In genomic region chr12:13203028-13203922, GRCh38 we compare ENCODE assay signal across 8 cellular contexts. TPM values are rescaled to one million over a fixed set of nuclear protein-coding genes. Genes with fewer than 3 reads are reported as not detected.
DNase-seq lines count a peak whose midpoint lies in the region; ATAC-seq and TF ChIP-seq lines count a peak whose summit lies in the region.

No MANE protein-coding gene starts in this region.

- CTCF ChIA-PET in MCF 10A (lab: Yijun Ruan, JAX), result interaction anchor here (1.0 to 11.2 kb wide), 4 partner anchors 9 to 108 kb away, joined by 3 to 154 read pairs (median 26); partner anchors contain the start of gene GSG1

- peak; percentile 24 for DNase-seq in activated naive CD8-positive, alpha-beta T cell treated with anti-CD3 and anti-CD28 coated beads, Interleukin-2, amount 50 U/mL, for 24 hours
- DNase-seq in activated naive CD8-positive, alpha-beta T cell treated with anti-CD3 and anti-CD28 coated beads for 36 hours, result no peak
- DNase-seq in MCF 10A (ENCODE audit: unreplicated experiment) (no peak), lower leg skin (ENCODE audit: low spot score in 2 of 2) (peak; percentile 80 to 95), aorta (peak; percentile 69 to 84), SHP77 (lab: John Stamatoyannopoulos, UW) (no peak), germinal center (ENCODE audit: low spot score) (no peak), dorsolateral prefrontal cortex (no peak)

- H3K27me3 Mint-ChIP-seq in activated naive CD8-positive, alpha-beta T cell treated with anti-CD3 and anti-CD28 coated beads, Interleukin-2, amount 50 U/mL, for 24 hours, result peaks cover 6% of the 10 kb centered on the region
- peaks cover 7% of the 10 kb centered on the region for H3K27me3 Mint-ChIP-seq in activated naive CD8-positive, alpha-beta T cell treated with anti-CD3 and anti-CD28 coated beads for 36 hours
- no peaks in the 10 kb centered on the region for H3K27me3 Mint-ChIP-seq in MCF 10A (ENCODE audit: insufficient read depth, unreplicated experiment)

- H3K4me3 ChIP-seq in lower leg skin (ENCODE audit: low read depth, poor library complexity, severe bottlenecking) (no peak overlapping the region), aorta (ENCODE audit: low read length in 2 of 2) (no peak overlapping the region), dorsolateral prefrontal cortex (no peak overlapping the region)

- no peaks in the 10 kb centered on the region for H3K36me3 ChIP-seq in aorta (ENCODE audit: control insufficient read depth in 1 of 2, insufficient read depth in 2 of 2, low read length in 1 of 2)

- H3K9me3 Mint-ChIP-seq in activated naive CD8-positive, alpha-beta T cell treated with anti-CD3 and anti-CD28 coated beads, Interleukin-2, amount 50 U/mL, for 24 hours, result no peaks in the 10 kb centered on the region
- no peaks in the 10 kb centered on the region for H3K9me3 Mint-ChIP-seq in activated naive CD8-positive, alpha-beta T cell treated with anti-CD3 and anti-CD28 coated beads for 36 hours
- H3K9me3 Mint-ChIP-seq in MCF 10A (ENCODE audit: unreplicated experiment), result no peaks in the 10 kb centered on the region

- intact Hi-C loops in MCF 10A (cut with micrococcal nuclease), result no loop called here
- intact Hi-C loops in lower leg skin (cut with DNase I; ENCODE audit: low total_unique reads), result loop anchor here (5.0 kb wide), 1 partner anchor 101 kb away; the partner anchor contains the start of gene GSG1
- intact Hi-C loops in aorta (cut with DNase I), result no loop called here
- intact Hi-C loops in dorsolateral prefrontal cortex (cut with DNase I), result no loop called here

- H3K4me1 ChIP-seq in aorta (ENCODE audit: control insufficient read depth in 1 of 2, insufficient read depth in 2 of 2, low read length in 2 of 2), result no peaks in the 10 kb centered on the region

- H3K4me1 Mint-ChIP-seq in activated naive CD8-positive, alpha-beta T cell treated with anti-CD3 and anti-CD28 coated beads, Interleukin-2, amount 50 U/mL, for 24 hours, result peaks cover 39% of the 10 kb centered on the region
- peaks cover 21% of the 10 kb centered on the region for H3K4me1 Mint-ChIP-seq in activated naive CD8-positive, alpha-beta T cell treated with anti-CD3 and anti-CD28 coated beads for 36 hours
- peaks cover 67% of the 10 kb centered on the region for H3K4me1 Mint-ChIP-seq in MCF 10A (ENCODE audit: insufficient read depth, unreplicated experiment)

- H3K9me3 ChIP-seq in aorta (ENCODE audit: control insufficient read depth, low read length), result no peaks in the 10 kb centered on the region

- no peak overlapping the region for H3K27ac Mint-ChIP-seq in activated naive CD8-positive, alpha-beta T cell treated with anti-CD3 and anti-CD28 coated beads, Interleukin-2, amount 50 U/mL, for 24 hours
- no peak overlapping the region for H3K27ac Mint-ChIP-seq in activated naive CD8-positive, alpha-beta T cell treated with anti-CD3 and anti-CD28 coated beads for 36 hours
- H3K27ac Mint-ChIP-seq in MCF 10A (ENCODE audit: low read depth, unreplicated experiment), result peak overlapping the region; percentile 82

- H3K27ac ChIP-seq in aorta (ENCODE audit: low read depth in 1 of 2, low read length in 2 of 2) (no peak overlapping the region), dorsolateral prefrontal cortex (no peak overlapping the region)

- ATAC-seq in activated naive CD8-positive, alpha-beta T cell treated with anti-CD3 and anti-CD28 coated beads, Interleukin-2, amount 50 U/mL, for 24 hours, result no peak
- peak; percentile 71 for ATAC-seq in aorta (ENCODE audit: low FRiP score)

- H3K4me3 Mint-ChIP-seq in activated naive CD8-positive, alpha-beta T cell treated with anti-CD3 and anti-CD28 coated beads, Interleukin-2, amount 50 U/mL, for 24 hours, result no peak overlapping the region
- no peak overlapping the region for H3K4me3 Mint-ChIP-seq in activated naive CD8-positive, alpha-beta T cell treated with anti-CD3 and anti-CD28 coated beads for 36 hours
- H3K4me3 Mint-ChIP-seq in MCF 10A (ENCODE audit: unreplicated experiment), result no peak overlapping the region

- H3K27me3 ChIP-seq in aorta (ENCODE audit: control insufficient read depth in 1 of 2, insufficient read depth in 2 of 2, low read length in 1 of 2) (no peaks in the 10 kb centered on the region), dorsolateral prefrontal cortex (no peaks in the 10 kb centered on the region)

- no peak for TF ChIP-seq POLR2A in lower leg skin (IDR thresholded peaks at IDR 0.05)

- BruUV-seq in MCF 10A (replicated peaks; lab: Mats Ljungman, UMichigan), result no TSS peak

- POLR2A ChIA-PET in MCF 10A (lab: Yijun Ruan, JAX), result interaction anchor here (0.7 to 8.2 kb wide), 2 partner anchors 10 to 103 kb away, joined by 7 to 255 read pairs; partner anchors contain the start of gene GSG1

- 12 to 21% methylated on average over 16 of the region's 16 CpGs for WGBS in lower leg skin, 2 donors
- WGBS in aorta, 2 donors, result 78 to 79% methylated on average over 16 of the region's 16 CpGs

- no peaks in the 10 kb centered on the region for H3K36me3 Mint-ChIP-seq in activated naive CD8-positive, alpha-beta T cell treated with anti-CD3 and anti-CD28 coated beads, Interleukin-2, amount 50 U/mL, for 24 hours (ENCODE audit: low read depth)
- no peaks in the 10 kb centered on the region for H3K36me3 Mint-ChIP-seq in activated naive CD8-positive, alpha-beta T cell treated with anti-CD3 and anti-CD28 coated beads for 36 hours
- H3K36me3 Mint-ChIP-seq in MCF 10A (ENCODE audit: insufficient read depth, unreplicated experiment), result peaks cover 35% of the 10 kb centered on the region

- TF ChIP-seq CTCF in MCF 10A (IDR thresholded peaks at IDR 0.05; ENCODE audit: unreplicated experiment) (no peak), lower leg skin (IDR thresholded peaks at IDR 0.05) (no peak), dorsolateral prefrontal cortex (IDR thresholded peaks at IDR 0.05 in 54 of 56, conservative IDR thresholded peaks at IDR 0.05 in 2 of 56; ENCODE audit: low read depth in 1 of 56, partially characterized antibody in 56 of 56) (peak in 3 of 56 donors; percentile 9 to 31 (median 17))

RNA-seq across cellular contexts. Expression of gene EMP1, which starts 6.7 kb away (rescaled TPM):
- 1 to 10 TPM; 3.2 to 4.4 TPM for total RNA-seq in activated naive CD8-positive, alpha-beta T cell treated with anti-CD3 and anti-CD28 coated beads for 36 hours
- total RNA-seq in MCF 10A (2022), result 193 and 230 TPM in 2 replicates
- 100 to 1,000 TPM; 237 to 838 (median 402) TPM for total RNA-seq in lower leg skin
- 100 to 1,000 TPM; 593 to 594 TPM for total RNA-seq in aorta
- polyA plus RNA-seq in aorta, result 10 to 100 TPM; 32.6 to 39.4 TPM
- total RNA-seq in dorsolateral prefrontal cortex, result 100 to 1,000 TPM in 8 of 120 experiments, 10 to 100 TPM in 109, 1 to 10 TPM in 3; 6.7 to 201 (median 32.3) TPM

Comparison
In these comparisons a context has a peak if more than half of its experiments do, and no peak if none do; other contexts are left out.
1. DNase-seq: peak in activated naive CD8-positive, alpha-beta T cell treated with anti-CD3 and anti-CD28 coated beads, Interleukin-2, amount 50 U/mL, for 24 hours (single experiment), lower leg skin (2 of 2) and aorta (2 of 2); none in activated naive CD8-positive, alpha-beta T cell treated with anti-CD3 and anti-CD28 coated beads for 36 hours (single experiment), MCF 10A (single experiment), SHP77 (0 of 2), germinal center (single experiment) and dorsolateral prefrontal cortex (0 of 10).